ENCODE assay signal across 15 cellular contexts in genomic region chr12:42933461-42934081, GRCh38.
DNase-seq lines count a peak whose midpoint lies in the region; ATAC-seq and TF ChIP-seq lines count a peak whose summit lies in the region.
"Had no signal": no experiment of that assay in that cellular context is flagged by ENCODE, and none has a peak within 500 bp of the region (broad histone marks: within the 10 kb centered on the region; RNA-seq: fewer than 3 reads in every experiment).

No MANE protein-coding gene starts in this region.

- H3K4me1 ChIP-seq in GM23248 (ENCODE audit: insufficient read depth) (peaks cover 15% of the 10 kb centered on the region; the same call in 1 of the 2 replicates), mesenchymal stem cell (ENCODE audit: control insufficient read depth, insufficient read depth, low read depth, low read length) (no peaks in the 10 kb centered on the region)
- H3K4me1 ChIP-seq: HAP-1 had no signal

- no peaks in the 10 kb centered on the region for H3K27me3 Mint-ChIP-seq in immature natural killer cell (ENCODE audit: low read depth in 3 of 3)
- H3K27me3 Mint-ChIP-seq: B cell had no signal

- H3K9me3 Mint-ChIP-seq in immature natural killer cell, result peaks cover 0 to 14% (median 7%) of the 10 kb centered on the region in 6 donors

- H2AFZ ChIP-seq in GM23248 (0 out of 2 replicates have a peak overlapping the region, but pooled peaks have one; percentile 12), mesenchymal stem cell (ENCODE audit: low read depth, low read length) (no peak overlapping the region)

- no peak overlapping the region for H2AK5ac ChIP-seq in mesenchymal stem cell (ENCODE audit: low read length, severe bottlenecking)

- peak overlapping the region; percentile 12 for H2BK5ac ChIP-seq in mesenchymal stem cell (ENCODE audit: low read depth, low read length, poor library complexity, severe bottlenecking)

- no peak overlapping the region for H3K14ac ChIP-seq in mesenchymal stem cell (ENCODE audit: low read length in 2 of 2)

- H3K9me3 ChIP-seq in GM23248 (ENCODE audit: low read depth) (no peaks in the 10 kb centered on the region), mesenchymal stem cell (ENCODE audit: control insufficient read depth, low read length) (peaks cover 5% of the 10 kb centered on the region)
- H3K9me3 ChIP-seq: HAP-1 had no signal

- no peak overlapping the region for H2BK12ac ChIP-seq in mesenchymal stem cell (ENCODE audit: low read length in 2 of 2)

- H4K20me1 ChIP-seq in GM23248 (ENCODE audit: insufficient read depth), result no peaks in the 10 kb centered on the region

- H3K27ac ChIP-seq in GM23248, result no peak overlapping the region
- peak overlapping the region; percentile 39 for H3K27ac ChIP-seq in VCaP
- H3K27ac ChIP-seq in mesenchymal stem cell (ENCODE audit: low read length, poor library complexity, severe bottlenecking), result no peak overlapping the region

- H3K4me3 ChIP-seq in GM23248 (no peak overlapping the region), mesenchymal stem cell (ENCODE audit: insufficient read depth in 1 of 2, low read depth in 1 of 2, low read length in 2 of 2) (no peak overlapping the region)
- H3K4me3 ChIP-seq: HAP-1 had no signal

- no peak overlapping the region for H3K27ac Mint-ChIP-seq in immature natural killer cell
- H3K27ac Mint-ChIP-seq: B cell had no signal

- H2BK120ac ChIP-seq in mesenchymal stem cell (ENCODE audit: low read depth, low read length), result no peak overlapping the region

- H3K9me2 ChIP-seq in GM23248 (ENCODE audit: insufficient read depth), result no peaks in the 10 kb centered on the region

- H2BK15ac ChIP-seq in mesenchymal stem cell (ENCODE audit: low read depth, poor library complexity, severe bottlenecking), result no peak overlapping the region

- no peak overlapping the region for H3K23ac ChIP-seq in mesenchymal stem cell (ENCODE audit: low read length in 2 of 2)

- peaks cover 20% of the 10 kb centered on the region; the same call in 1 of the 2 replicates for H3F3A ChIP-seq in GM23248 (ENCODE audit: insufficient read depth)

- no peak overlapping the region for H3K9ac ChIP-seq in GM23248
- H3K9ac ChIP-seq in mesenchymal stem cell (ENCODE audit: low read length), result no peak overlapping the region

- DNase-seq in GM23248 (no peak), NCI-H1105 (lab: John Stamatoyannopoulos, UW) (peak; percentile 21), mesenchymal stem cell (no peak), DMS53 (lab: John Stamatoyannopoulos, UW) (no peak), immature natural killer cell (no peak), epidermal melanocyte (ENCODE audit: insufficient read length, low spot score) (no peak)
- DNase-seq: KBM-7, NCI-H1694 treated with DMSO at 0.1 percent for 48 hours, NCI-H446, NCI-H526 treated with DMSO at 0.1 percent for 48 hours, Right ventricle myocardium superior had no signal

- no peaks in the 10 kb centered on the region for H3K79me1 ChIP-seq in mesenchymal stem cell (replicated peaks; ENCODE audit: low read length, poor library complexity, severe bottlenecking)

- H3K4me1 Mint-ChIP-seq in immature natural killer cell, result no peaks in the 10 kb centered on the region
- H3K4me1 Mint-ChIP-seq: B cell had no signal

- H3K4me3 Mint-ChIP-seq in immature natural killer cell, result no peak overlapping the region
- H3K4me3 Mint-ChIP-seq: B cell had no signal

- no peak overlapping the region for H4K8ac ChIP-seq in mesenchymal stem cell (ENCODE audit: low read length)

- H3K36me3 Mint-ChIP-seq in immature natural killer cell, result no peaks in the 10 kb centered on the region

- no peak overlapping the region for H3K4ac ChIP-seq in mesenchymal stem cell (ENCODE audit: low read depth in 1 of 2, low read length in 2 of 2)

- 55 to 60% methylated on average over 6 of the region's 6 CpGs for WGBS in GM23248 (ENCODE audit: low coverage in 1 of 2, low lambda C conversion rate in 2 of 2, missing lambda C conversion rate in 2 of 2), 2 experiments
- 52% methylated on average over 6 of the region's 6 CpGs for WGBS in mesenchymal stem cell

- TF ChIP-seq CTCF in VCaP (conservative IDR thresholded peaks at IDR 0.05), result no peak

- H3K79me2 ChIP-seq in GM23248 (ENCODE audit: insufficient read depth), result no peaks in the 10 kb centered on the region

- H4K91ac ChIP-seq in mesenchymal stem cell (ENCODE audit: low read length), result no peak overlapping the region

- H3K36me3 ChIP-seq in GM23248 (ENCODE audit: low read depth) (no peaks in the 10 kb centered on the region), mesenchymal stem cell (ENCODE audit: control insufficient read depth in 1 of 2, insufficient read depth in 2 of 2, low read depth in 1 of 2, low read length in 2 of 2) (no peaks in the 10 kb centered on the region)
- H3K36me3 ChIP-seq: HAP-1 had no signal

- H3K27me3 ChIP-seq in GM23248 (replicated peaks; ENCODE audit: insufficient read depth), result no peaks in the 10 kb centered on the region
- no peaks in the 10 kb centered on the region for H3K27me3 ChIP-seq in mesenchymal stem cell (ENCODE audit: control insufficient read depth in 1 of 2, insufficient read depth in 1 of 2, low read length in 2 of 2)

- ATAC-seq in HG03460 (IDR thresholded peaks at IDR 0.05; ENCODE audit: unreplicated experiment), result no peak

- no peak overlapping the region for H3K18ac ChIP-seq in mesenchymal stem cell (ENCODE audit: low read depth in 1 of 2, low read length in 2 of 2)

- in situ Hi-C loops in GM23248 (cut with MboI), result no loop called here

- no peak overlapping the region for H3K4me2 ChIP-seq in GM23248 (ENCODE audit: unreplicated experiment)
- H3K4me2 ChIP-seq in mesenchymal stem cell (ENCODE audit: low read length, poor library complexity, severe bottlenecking), result no peak overlapping the region
